ENCODE assay signal across 8 cellular contexts in the genomic region with DNA sequence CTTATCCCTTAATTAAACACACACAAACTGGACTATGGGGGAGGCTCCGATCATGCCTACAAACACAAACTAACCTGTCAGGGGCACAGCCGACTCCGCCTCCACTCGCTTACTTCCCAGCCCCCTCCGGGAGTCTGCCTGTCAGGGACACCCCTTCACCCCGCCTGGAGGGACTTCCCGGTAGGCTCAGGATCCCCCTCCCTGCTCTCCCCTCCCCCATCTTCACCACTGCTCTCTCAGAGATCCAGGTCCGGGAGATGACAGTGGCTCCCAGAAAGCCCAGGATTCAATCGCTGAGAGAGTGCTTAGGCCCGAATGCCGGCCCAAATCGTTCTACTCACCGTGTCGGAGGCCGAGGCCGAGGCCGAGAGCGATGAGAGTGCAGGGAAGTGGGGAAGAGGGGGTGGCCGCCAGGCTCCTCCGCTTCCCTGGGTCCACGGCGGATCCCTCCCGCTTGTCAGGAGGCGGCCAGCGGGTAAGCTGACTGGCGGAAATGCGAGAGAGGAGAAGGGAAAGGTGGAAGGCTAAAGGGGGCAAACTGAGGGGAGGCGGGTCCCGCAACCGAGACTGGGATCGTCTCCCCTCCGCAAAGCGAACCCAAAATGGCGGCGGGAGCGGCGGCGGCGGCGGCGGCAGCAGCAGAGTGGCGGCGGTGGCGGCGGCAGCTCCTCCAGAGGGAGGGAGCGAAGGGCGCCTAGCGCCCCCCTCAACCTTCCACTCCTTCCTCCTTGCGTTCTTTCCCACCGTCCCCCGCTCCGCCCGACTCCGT. TPM values are rescaled to one million over a fixed set of nuclear protein-coding genes. Genes with fewer than 3 reads are reported as not detected.
A peak's percentile ranks its signal among the peaks of the same experiment; 100 is the strongest.
DNase-seq lines count a peak whose midpoint lies in the region; ATAC-seq and TF ChIP-seq lines count a peak whose summit lies in the region.
"Not testable (repeated sequence)": the region's sequence is repeated elsewhere in the genome, so short reads cannot be mapped to it uniquely, and the experiment has no call there.

No MANE protein-coding gene starts in this region.

- not testable (repeated sequence) for H3K9me3 ChIP-seq in T-helper 17 cell (ENCODE audit: control insufficient read depth, low read length, poor library complexity, severe bottlenecking)

- peaks cover 33 to 36% (median 34%) of the 10 kb centered on the region in 3 donors for H3K4me1 Mint-ChIP-seq in IgD-negative memory B cell
- peaks cover 32% of the 10 kb centered on the region for H3K4me1 Mint-ChIP-seq in T-helper 17 cell
- H3K4me1 Mint-ChIP-seq in natural killer cell treated with Interleukin-12 subunit alpha and Interleukin-12 subunit beta and Interleukin-15 and Interleukin-18, amount 100 ng/mL, for 72 hours (ENCODE audit: low read depth in 2 of 2) = peaks cover 20 to 25% of the 10 kb centered on the region in 2 donors

- DNase-seq in COLO668 (lab: John Stamatoyannopoulos, UW; ENCODE audit: unreplicated experiment) (peak; percentile 77), T-helper 17 cell (peak; percentile 55 to 59 (median 55)), foreskin fibroblast (peak in 1 of 2 donors; percentile 69)
- DNase-seq in activated naive CD4-positive, alpha-beta T cell treated with anti-CD3 and anti-CD28 coated beads, Interleukin-2, amount 50 U/mL, for 72 hours (ENCODE audit: low spot score in 2 of 2) = peak; percentile 64 to 66
- DNase-seq in natural killer cell treated with Interleukin-12 subunit alpha and Interleukin-12 subunit beta and Interleukin-15 and Interleukin-18, amount 100 ng/mL, for 72 hours (ENCODE audit: low spot score) = not testable (repeated sequence)
- DNase-seq in stimulated activated CD8-positive, alpha-beta memory T cell treated with anti-CD3 and anti-CD28 coated beads, Interleukin-4, amount 100 ng/mL, for 24 hours (ENCODE audit: low read depth) = peak; percentile 49

- H3K4me3 Mint-ChIP-seq in IgD-negative memory B cell (peak overlapping the region; percentile 98 to 99 (median 98)), T-helper 17 cell (peak overlapping the region; percentile 98)
- H3K4me3 Mint-ChIP-seq in natural killer cell treated with Interleukin-12 subunit alpha and Interleukin-12 subunit beta and Interleukin-15 and Interleukin-18, amount 100 ng/mL, for 72 hours = peak overlapping the region; percentile 98

- H3K36me3 Mint-ChIP-seq in IgD-negative memory B cell; T-helper 17 cell (ENCODE audit: low read depth); natural killer cell treated with Interleukin-12 subunit alpha and Interleukin-12 subunit beta and Interleukin-15 and Interleukin-18, amount 100 ng/mL, for 72 hours: not testable (repeated sequence)
- peaks cover 12 to 18% of the 10 kb centered on the region in 2 donors for H3K36me3 Mint-ChIP-seq in activated naive CD4-positive, alpha-beta T cell treated with anti-CD3 and anti-CD28 coated beads, Interleukin-2, amount 50 U/mL, for 72 hours

- not testable (repeated sequence) for H3K9me3 Mint-ChIP-seq in IgD-negative memory B cell; activated naive CD4-positive, alpha-beta T cell treated with anti-CD3 and anti-CD28 coated beads, Interleukin-2, amount 50 U/mL, for 72 hours; natural killer cell treated with Interleukin-12 subunit alpha and Interleukin-12 subunit beta and Interleukin-15 and Interleukin-18, amount 100 ng/mL, for 72 hours

- H3K4me3 ChIP-seq in foreskin fibroblast (ENCODE audit: low read depth in 1 of 2, low read length in 2 of 2) = peak overlapping the region; percentile 88 to 90

- not testable (repeated sequence) for TF ChIP-seq CTCF in foreskin fibroblast (IDR thresholded peaks at IDR 0.05; ENCODE audit: low read depth, low read length)

- H3K27ac Mint-ChIP-seq in IgD-negative memory B cell (peak overlapping the region; percentile 94 to 99 (median 95)), T-helper 17 cell (peak overlapping the region; percentile 96)
- peak overlapping the region; percentile 96 to 97 for H3K27ac Mint-ChIP-seq in activated naive CD4-positive, alpha-beta T cell treated with anti-CD3 and anti-CD28 coated beads, Interleukin-2, amount 50 U/mL, for 72 hours
- peak overlapping the region; percentile 97 to 98 for H3K27ac Mint-ChIP-seq in natural killer cell treated with Interleukin-12 subunit alpha and Interleukin-12 subunit beta and Interleukin-15 and Interleukin-18, amount 100 ng/mL, for 72 hours

- H3K27me3 Mint-ChIP-seq in IgD-negative memory B cell; T-helper 17 cell; natural killer cell treated with Interleukin-12 subunit alpha and Interleukin-12 subunit beta and Interleukin-15 and Interleukin-18, amount 100 ng/mL, for 72 hours: not testable (repeated sequence)

- ATAC-seq in GM21723 (IDR thresholded peaks at IDR 0.05; ENCODE audit: unreplicated experiment) (peak; percentile 24), T-helper 17 cell (peak; percentile 45)
- peak in 1 of 2 donors; percentile 13 for ATAC-seq in activated naive CD4-positive, alpha-beta T cell treated with anti-CD3 and anti-CD28 coated beads, Interleukin-2, amount 50 U/mL, for 72 hours
- ATAC-seq in natural killer cell treated with Interleukin-12 subunit alpha and Interleukin-12 subunit beta and Interleukin-15 and Interleukin-18, amount 100 ng/mL, for 72 hours = peak; percentile 10 to 40

RNA-seq across cellular contexts. Expression of gene ASH1L, which starts 0.6 kb away (rescaled TPM):
- 29.1 TPM for polyA plus RNA-seq in IgD-negative memory B cell
- 10 to 100 TPM; 75.5 to 84.6 TPM for total RNA-seq in T-helper 17 cell
- total RNA-seq in activated naive CD4-positive, alpha-beta T cell treated with anti-CD3 and anti-CD28 coated beads, Interleukin-2, amount 50 U/mL, for 72 hours = 10 to 100 TPM; 43.0 to 69.4 TPM
- 10 to 100 TPM; 54.3 to 85.5 TPM for total RNA-seq in natural killer cell treated with Interleukin-12 subunit alpha and Interleukin-12 subunit beta and Interleukin-15 and Interleukin-18, amount 100 ng/mL, for 72 hours

RNA-seq across cellular contexts. Expression of gene MSTO1, which starts 48.0 kb away (rescaled TPM):
- 20.2 TPM for polyA plus RNA-seq in IgD-negative memory B cell
- 10 to 100 TPM; 49.2 to 60.1 TPM for total RNA-seq in T-helper 17 cell
- 10 to 100 TPM; 50.1 to 55.3 TPM for total RNA-seq in activated naive CD4-positive, alpha-beta T cell treated with anti-CD3 and anti-CD28 coated beads, Interleukin-2, amount 50 U/mL, for 72 hours
- total RNA-seq in natural killer cell treated with Interleukin-12 subunit alpha and Interleukin-12 subunit beta and Interleukin-15 and Interleukin-18, amount 100 ng/mL, for 72 hours = 100 to 1,000 TPM in 1 of 2 donors, 10 to 100 TPM in 1; 63.9 to 116 TPM
